ENCODE assay signal across 8 cellular contexts in the genomic region with DNA sequence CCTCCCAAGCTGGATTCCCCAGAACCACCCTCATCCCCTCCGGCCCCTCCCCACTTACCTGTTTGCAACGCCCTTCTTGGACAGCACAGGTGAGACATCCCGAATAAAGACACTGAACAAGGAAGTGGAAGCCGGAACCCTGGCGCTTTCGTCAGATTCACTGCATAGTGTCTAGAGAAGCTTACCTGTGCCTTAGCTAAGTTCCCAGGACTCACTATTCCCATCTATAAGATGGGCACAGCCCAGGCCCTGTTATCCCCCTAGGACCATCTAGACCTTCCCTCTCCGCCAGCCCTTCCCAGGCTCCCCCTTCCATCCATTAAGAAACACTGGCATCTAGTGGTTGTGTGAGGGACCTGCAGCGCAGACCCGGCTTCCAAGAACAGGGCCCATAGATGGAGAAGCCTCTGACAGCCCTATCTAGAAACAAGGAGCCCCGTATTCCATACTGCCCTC. TPM values are rescaled to one million over a fixed set of nuclear protein-coding genes. Genes with fewer than 3 reads are reported as not detected.
DNase-seq lines count a peak whose midpoint lies in the region; ATAC-seq and TF ChIP-seq lines count a peak whose summit lies in the region.

No MANE protein-coding gene starts in this region.

- no peak for ATAC-seq in HG02588 (IDR thresholded peaks at IDR 0.05; ENCODE audit: unreplicated experiment)

- TF ChIP-seq CTCF in OCI-LY3 (IDR thresholded peaks at IDR 0.05; ENCODE audit: low read depth, low read length) = peak; percentile 84
- TF ChIP-seq CTCF in ovary (IDR thresholded peaks at IDR 0.05) = peak in 2 of 3 donors; percentile 35 to 39

- no peak overlapping the region for H2AFZ ChIP-seq in OCI-LY3 (ENCODE audit: low read depth, low read length)

- H3K36me3 ChIP-seq in OCI-LY3 (replicated peaks; ENCODE audit: low read depth, low read length) = no peaks in the 10 kb centered on the region
- no peaks in the 10 kb centered on the region for H3K36me3 ChIP-seq in ovary
- no peaks in the 10 kb centered on the region for H3K36me3 ChIP-seq in effector memory CD4-positive, alpha-beta T cell (ENCODE audit: control insufficient read depth, insufficient read depth, low read length)

- no peak overlapping the region for H3K27ac ChIP-seq in OCI-LY3 (ENCODE audit: low read length)
- no peak overlapping the region for H3K27ac ChIP-seq in ovary
- H3K27ac ChIP-seq in effector memory CD4-positive, alpha-beta T cell (ENCODE audit: insufficient read depth, low read length, poor library complexity, severe bottlenecking) = no peak overlapping the region

- H3K9ac ChIP-seq in OCI-LY3 (ENCODE audit: low read length) = no peak overlapping the region

- H4K20me1 ChIP-seq in OCI-LY3 (ENCODE audit: insufficient read depth, low read length) = no peaks in the 10 kb centered on the region

- H3K9me3 ChIP-seq in OCI-LY3 (ENCODE audit: insufficient read depth, low read length) (no peaks in the 10 kb centered on the region), ovary (no peaks in the 10 kb centered on the region)
- no peaks in the 10 kb centered on the region for H3K9me3 ChIP-seq in effector memory CD4-positive, alpha-beta T cell (ENCODE audit: control insufficient read depth, low read length)

- H3K4me1 ChIP-seq in OCI-LY3 (ENCODE audit: low read length) (no peaks in the 10 kb centered on the region), ovary (ENCODE audit: insufficient read depth) (no peaks in the 10 kb centered on the region)
- no peaks in the 10 kb centered on the region for H3K4me1 ChIP-seq in effector memory CD4-positive, alpha-beta T cell (ENCODE audit: control insufficient read depth, insufficient read depth, low read length, poor library complexity, severe bottlenecking)

- 37 to 44% (median 42%) methylated on average over 10 of the region's 10 CpGs for WGBS in ovary, 3 donors

- peak; percentile 24 for DNase-seq in DMS 273 treated with DMSO at 0.1 percent for 48 hours (lab: John Stamatoyannopoulos, UW)
- DNase-seq in activated T-helper 9 cell treated with anti-CD3 and anti-CD28 coated beads, Interleukin-2, amount 50 U/mL, for 16 hours (ENCODE audit: low read depth) = peak; percentile 6
- DNase-seq in foreskin melanocyte = peak; percentile 32
- DNase-seq in ovary = peak; percentile 24 to 62 (median 31)
- no peak for DNase-seq in effector memory CD4-positive, alpha-beta T cell

- H3K4me3 ChIP-seq in OCI-LY3 (ENCODE audit: low read length) = no peak overlapping the region
- H3K4me3 ChIP-seq in ovary = no peak overlapping the region
- no peak overlapping the region for H3K4me3 ChIP-seq in effector memory CD4-positive, alpha-beta T cell (ENCODE audit: insufficient read depth, low read depth, low read length, poor library complexity, severe bottlenecking)

- H3K4me2 ChIP-seq in OCI-LY3 (ENCODE audit: low read length) = no peak overlapping the region

- intact Hi-C loops in ovary (cut with DNase I) = loop anchor here (5.0 kb wide), 3 partner anchors 739 to 749 kb away; no protein-coding TSS in a partner anchor

- no peak for TF ChIP-seq EP300 in Ishikawa (IDR thresholded peaks at IDR 0.05; ENCODE audit: borderline replicate concordance)
- TF ChIP-seq EP300 in ovary (IDR thresholded peaks at IDR 0.05) = no peak

- TF ChIP-seq RAD21 in Ishikawa (IDR thresholded peaks at IDR 0.05; ENCODE audit: low read depth) = peak; percentile 96

- H3K27me3 ChIP-seq in OCI-LY3 (ENCODE audit: low read depth, low read length) (peaks cover 34% of the 10 kb centered on the region), ovary (no peaks in the 10 kb centered on the region)
- H3K27me3 ChIP-seq in effector memory CD4-positive, alpha-beta T cell (replicated peaks; ENCODE audit: control insufficient read depth, insufficient read depth, low read length, poor library complexity, severe bottlenecking) = peaks cover 11% of the 10 kb centered on the region

- no peaks in the 10 kb centered on the region for H3K79me2 ChIP-seq in OCI-LY3 (ENCODE audit: low read length)

- no peak for TF ChIP-seq POLR2A in ovary (IDR thresholded peaks at IDR 0.05)

TF ChIP-seq in Ishikawa, 13 proteins besides CTCF, POLR2A, EP300 and RAD21:
- TF ChIP-seq TAF1 (IDR thresholded peaks at IDR 0.05; ENCODE audit: low read depth) = no peak
- no peak for TF ChIP-seq CEBPB (IDR thresholded peaks at IDR 0.05)
- TF ChIP-seq CREB1 (IDR thresholded peaks at IDR 0.05; ENCODE audit: low read depth) = no peak
- no peak for TF ChIP-seq TEAD4 (IDR thresholded peaks at IDR 0.05)
- no peak for TF ChIP-seq ZBTB7A (IDR thresholded peaks at IDR 0.05; ENCODE audit: low read depth)
- TF ChIP-seq, protein P1, sequence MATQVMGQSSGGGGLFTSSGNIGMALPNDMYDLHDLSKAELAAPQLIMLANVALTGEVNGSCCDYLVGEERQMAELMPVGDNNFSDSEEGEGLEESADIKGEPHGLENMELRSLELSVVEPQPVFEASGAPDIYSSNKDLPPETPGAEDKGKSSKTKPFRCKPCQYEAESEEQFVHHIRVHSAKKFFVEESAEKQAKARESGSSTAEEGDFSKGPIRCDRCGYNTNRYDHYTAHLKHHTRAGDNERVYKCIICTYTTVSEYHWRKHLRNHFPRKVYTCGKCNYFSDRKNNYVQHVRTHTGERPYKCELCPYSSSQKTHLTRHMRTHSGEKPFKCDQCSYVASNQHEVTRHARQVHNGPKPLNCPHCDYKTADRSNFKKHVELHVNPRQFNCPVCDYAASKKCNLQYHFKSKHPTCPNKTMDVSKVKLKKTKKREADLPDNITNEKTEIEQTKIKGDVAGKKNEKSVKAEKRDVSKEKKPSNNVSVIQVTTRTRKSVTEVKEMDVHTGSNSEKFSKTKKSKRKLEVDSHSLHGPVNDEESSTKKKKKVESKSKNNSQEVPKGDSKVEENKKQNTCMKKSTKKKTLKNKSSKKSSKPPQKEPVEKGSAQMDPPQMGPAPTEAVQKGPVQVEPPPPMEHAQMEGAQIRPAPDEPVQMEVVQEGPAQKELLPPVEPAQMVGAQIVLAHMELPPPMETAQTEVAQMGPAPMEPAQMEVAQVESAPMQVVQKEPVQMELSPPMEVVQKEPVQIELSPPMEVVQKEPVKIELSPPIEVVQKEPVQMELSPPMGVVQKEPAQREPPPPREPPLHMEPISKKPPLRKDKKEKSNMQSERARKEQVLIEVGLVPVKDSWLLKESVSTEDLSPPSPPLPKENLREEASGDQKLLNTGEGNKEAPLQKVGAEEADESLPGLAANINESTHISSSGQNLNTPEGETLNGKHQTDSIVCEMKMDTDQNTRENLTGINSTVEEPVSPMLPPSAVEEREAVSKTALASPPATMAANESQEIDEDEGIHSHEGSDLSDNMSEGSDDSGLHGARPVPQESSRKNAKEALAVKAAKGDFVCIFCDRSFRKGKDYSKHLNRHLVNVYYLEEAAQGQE (IDR thresholded peaks at IDR 0.05; ENCODE audit: low read depth) = no peak

RNA-seq across cellular contexts. Expression of a gene that starts 26.9 kb away (rescaled TPM):
- 1,000 to 10,000 TPM in 5 of 7 donors, 100 to 1,000 TPM in 2; 861 to 2,470 (median 1,550) TPM for total RNA-seq in ovary
- polyA plus RNA-seq in ovary = 1,000 to 10,000 TPM; 2,644 to 2,696 TPM

RNA-seq across cellular contexts. Expression of a gene that starts 36.8 kb away (rescaled TPM):
- 10 to 100 TPM in 6 of 7 donors, 1 to 10 TPM in 1; 9.8 to 43.1 (median 23.0) TPM for total RNA-seq in ovary
- polyA plus RNA-seq in ovary = 10 to 100 TPM; 12.8 to 17.5 TPM

Comparison
In these comparisons a context has a peak if more than half of its experiments do, and no peak if none do; other contexts are left out.
1. DNase-seq: peak in DMS 273 treated with DMSO at 0.1 percent for 48 hours (single experiment), activated T-helper 9 cell treated with anti-CD3 and anti-CD28 coated beads, Interleukin-2, amount 50 U/mL, for 16 hours (single experiment), foreskin melanocyte (single experiment) and ovary (5 of 5); none in effector memory CD4-positive, alpha-beta T cell (0 of 3).